In the genomic region with DNA sequence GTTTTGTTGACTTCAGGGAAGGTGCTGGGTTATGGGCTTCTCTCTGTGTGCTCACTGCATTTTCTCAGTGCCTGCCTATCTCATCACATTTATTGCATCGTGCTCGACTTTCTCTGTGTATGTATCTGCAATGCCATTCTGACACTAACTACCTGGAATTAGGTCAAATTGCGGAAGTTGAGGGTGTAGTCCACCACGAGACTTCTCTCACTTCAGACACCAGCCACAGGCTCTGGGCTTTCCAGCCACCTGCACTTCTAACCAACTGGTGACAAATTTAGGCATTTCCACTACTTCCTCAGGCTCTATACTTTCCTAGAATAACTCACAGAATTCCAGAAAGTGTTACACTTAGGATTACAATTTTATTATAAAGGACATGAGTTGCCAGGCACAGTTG, we compare ENCODE assay signal across 8 cellular contexts.
DNase-seq lines count a peak whose midpoint lies in the region; ATAC-seq and TF ChIP-seq lines count a peak whose summit lies in the region.
"Had no signal": no experiment of that assay in that cellular context is flagged by ENCODE, and none has a peak within 500 bp of the region (broad histone marks: within the 10 kb centered on the region; RNA-seq: fewer than 3 reads in every experiment).

No MANE protein-coding gene starts in this region.

- no peaks in the 10 kb centered on the region for H3K27me3 Mint-ChIP-seq in neural crest cell (ENCODE audit: low read depth)
- H3K27me3 Mint-ChIP-seq in naive thymus-derived CD4-positive, alpha-beta T cell = no peaks in the 10 kb centered on the region

- peaks cover 2% of the 10 kb centered on the region for H3K9me3 Mint-ChIP-seq in neural crest cell
- H3K9me3 Mint-ChIP-seq in naive thymus-derived CD4-positive, alpha-beta T cell = peaks cover 0 to 13% (median 0%) of the 10 kb centered on the region in 11 donors

- H3K27ac ChIP-seq in MM.1S (ENCODE audit: low read length) = peak overlapping the region; percentile 89
- no peak overlapping the region for H3K27ac ChIP-seq in naive thymus-derived CD4-positive, alpha-beta T cell (ENCODE audit: low read depth, low read length)

- H4K20me1 ChIP-seq in MM.1S (ENCODE audit: insufficient read depth, low read length) = no peaks in the 10 kb centered on the region

- H3F3A ChIP-seq in MM.1S (ENCODE audit: insufficient read depth, low read length) = peaks cover 11% of the 10 kb centered on the region

- H3K9ac ChIP-seq in MM.1S (ENCODE audit: low read length) = peak overlapping the region; percentile 20; the same call in 1 of the 2 replicates

- no peaks in the 10 kb centered on the region for H3K36me3 Mint-ChIP-seq in neural crest cell (ENCODE audit: low read depth)
- H3K36me3 Mint-ChIP-seq in naive thymus-derived CD4-positive, alpha-beta T cell = peaks cover 0 to 4% (median 0%) of the 10 kb centered on the region in 5 donors

- DNase-seq in MM.1S = peak; percentile 91
- no peak for DNase-seq in neural crest cell (ENCODE audit: low read depth, low spot score)
- DNase-seq in naive thymus-derived CD4-positive, alpha-beta T cell = no peak
- DNase-seq in DMS79 (lab: John Stamatoyannopoulos, UW) = no peak
- no peak for DNase-seq in Right ventricle myocardium superior
- DNase-seq: activated CD4-positive, alpha-beta T cell treated with anti-CD3 and anti-CD28 coated beads, Interleukin-2, amount 50 U/mL, for 1 hour had no signal

- peak; percentile 67 for ATAC-seq in GM19035 (IDR thresholded peaks at IDR 0.05; ENCODE audit: unreplicated experiment)
- peak; percentile 71 for ATAC-seq in HG02759 (IDR thresholded peaks at IDR 0.05; ENCODE audit: unreplicated experiment)
- no peak for ATAC-seq in naive thymus-derived CD4-positive, alpha-beta T cell
- no peak for ATAC-seq in Right ventricle myocardium superior (ENCODE audit: poor library complexity)

- peak overlapping the region; percentile 45 for H3K4me2 ChIP-seq in MM.1S (ENCODE audit: low read depth, low read length)

- intact Hi-C loops in naive thymus-derived CD4-positive, alpha-beta T cell (cut with micrococcal nuclease) = loop anchor here in 1 of 2 donors (2.0 kb wide), 1 partner anchor 32 kb away; no protein-coding TSS in a partner anchor
- intact Hi-C loops in Right ventricle myocardium superior (cut with DNase I) = no loop called here

- H3K4me3 ChIP-seq in MM.1S (ENCODE audit: low read length) = 0 out of 2 replicates have a peak overlapping the region, but pooled peaks have one; percentile 6
- H3K4me3 ChIP-seq in naive thymus-derived CD4-positive, alpha-beta T cell (ENCODE audit: low read length) = no peak overlapping the region

- no peaks in the 10 kb centered on the region for H3K9me2 ChIP-seq in MM.1S (replicated peaks; ENCODE audit: insufficient read depth, low read length)

- POLR2A ChIA-PET in naive thymus-derived CD4-positive, alpha-beta T cell (lab: Charles Lee) = no interaction called here

- CTCF ChIA-PET in naive thymus-derived CD4-positive, alpha-beta T cell (lab: Charles Lee) = no interaction called here

- TF ChIP-seq CTCF in MM.1S (IDR thresholded peaks at IDR 0.05; ENCODE audit: low read length) (no peak), neural crest cell (conservative IDR thresholded peaks at IDR 0.05) (no peak)

- H3K9me3 ChIP-seq in MM.1S (replicated peaks; ENCODE audit: insufficient read depth, low read length) = no peaks in the 10 kb centered on the region
- no peaks in the 10 kb centered on the region for H3K9me3 ChIP-seq in naive thymus-derived CD4-positive, alpha-beta T cell (ENCODE audit: control insufficient read depth in 2 of 3, low read length in 3 of 3)

- no peaks in the 10 kb centered on the region for H3K79me2 ChIP-seq in MM.1S (ENCODE audit: low read length)

- no peaks in the 10 kb centered on the region for H3K27me3 ChIP-seq in MM.1S (replicated peaks; ENCODE audit: insufficient read depth, low read length)
- no peaks in the 10 kb centered on the region for H3K27me3 ChIP-seq in naive thymus-derived CD4-positive, alpha-beta T cell (ENCODE audit: control insufficient read depth in 2 of 2, insufficient read depth in 2 of 2, low read length in 2 of 2)

- H2AFZ ChIP-seq in MM.1S (ENCODE audit: low read length) = no peak overlapping the region

- H3K4me1 ChIP-seq in MM.1S (ENCODE audit: low read length) = peaks cover 17% of the 10 kb centered on the region
- H3K4me1 ChIP-seq in naive thymus-derived CD4-positive, alpha-beta T cell (ENCODE audit: control insufficient read depth in 2 of 2, insufficient read depth in 2 of 2, low read length in 2 of 2) = no peaks in the 10 kb centered on the region

- peaks cover 16% of the 10 kb centered on the region for H3K4me1 Mint-ChIP-seq in neural crest cell
- peaks cover 0 to 8% (median 0%) of the 10 kb centered on the region in 7 donors for H3K4me1 Mint-ChIP-seq in naive thymus-derived CD4-positive, alpha-beta T cell

- no peaks in the 10 kb centered on the region for H3K36me3 ChIP-seq in MM.1S (replicated peaks; ENCODE audit: insufficient read depth, low read length)
- no peaks in the 10 kb centered on the region for H3K36me3 ChIP-seq in naive thymus-derived CD4-positive, alpha-beta T cell (ENCODE audit: control insufficient read depth in 2 of 3, insufficient read depth in 3 of 3, low read length in 3 of 3)

- H3K4me3 Mint-ChIP-seq in neural crest cell = no peak overlapping the region
- peak overlapping the region in 1 of 10 donors; percentile 18 for H3K4me3 Mint-ChIP-seq in naive thymus-derived CD4-positive, alpha-beta T cell

- peak overlapping the region; percentile 43 for H3K27ac Mint-ChIP-seq in neural crest cell (ENCODE audit: unreplicated experiment)
- H3K27ac Mint-ChIP-seq in naive thymus-derived CD4-positive, alpha-beta T cell = peak overlapping the region in 1 of 9 donors; percentile 73

Comparison
In these comparisons a context has a peak if more than half of its experiments do, and no peak if none do; other contexts are left out.
1. ATAC-seq: peak in GM19035 (single experiment) and HG02759 (single experiment); none in naive thymus-derived CD4-positive, alpha-beta T cell (single experiment) and Right ventricle myocardium superior (single experiment).